In genomic region chr7:16421333-16422099, GRCh38 we compare ENCODE assay signal across 1 cellular context.
TF ChIP-seq lines count a peak whose summit lies in the region.

TSS of gene CRPPA (minus strand) at chr7:16421538. CDS start at chr7:16421322, 216 bp downstream.

TF ChIP-seq in K562, 482 proteins besides CTCF, POLR2A, EP300 and RAD21 (continued from another document and continues in another):
- TF ChIP-seq ARHGAP35 (IDR thresholded peaks at IDR 0.05; ENCODE audit: partially characterized antibody) (no peak), ESRRA (IDR thresholded peaks at IDR 0.05; ENCODE audit: borderline replicate concordance, low read depth) (peak; percentile 48; the same call in 1 of the 2 replicates), KAT2B (IDR thresholded peaks at IDR 0.05; ENCODE audit: low read depth, low read length) (no peak), CHAMP1 (IDR thresholded peaks at IDR 0.05) (0 out of 2 replicates have a peak, but pooled peaks have one; percentile 23), NUFIP1 (IDR thresholded peaks at IDR 0.05; ENCODE audit: partially characterized antibody) (no peak), HLTF (IDR thresholded peaks at IDR 0.05) (no peak), ZMIZ1 (IDR thresholded peaks at IDR 0.05; ENCODE audit: low read depth in 2 of 2, low read length in 2 of 2) (no peak), GABPA (tag; conservative IDR thresholded peaks at IDR 0.05; ENCODE audit: low read depth) (no peak), CREB5 (CRISPR knock-in tag; IDR thresholded peaks at IDR 0.05) (no peak), ZNF324 (CRISPR knock-in tag; IDR thresholded peaks at IDR 0.05) (no peak), GABPB1 (CRISPR knock-in tag; IDR thresholded peaks at IDR 0.05) (no peak), TFAP4 (CRISPR knock-in tag; IDR thresholded peaks at IDR 0.05; ENCODE audit: borderline replicate concordance) (peak; percentile 91), ATF3 (IDR thresholded peaks at IDR 0.05) (no peak), ATF3 (CRISPR knock-in tag; conservative IDR thresholded peaks at IDR 0.05) (no peak), THRA (IDR thresholded peaks at IDR 0.05) (no peak), SMARCB1 (IDR thresholded peaks at IDR 0.05; ENCODE audit: insufficient read length, low read depth) (no peak), HNRNPL (IDR thresholded peaks at IDR 0.05; ENCODE audit: low read depth, low read length) (no peak), HMG20B (CRISPR knock-in tag; IDR thresholded peaks at IDR 0.05) (no peak), HDAC3 (IDR thresholded peaks at IDR 0.05; ENCODE audit: borderline replicate concordance, partially characterized antibody) (no peak), DMBX1 (CRISPR knock-in tag; IDR thresholded peaks at IDR 0.05; ENCODE audit: borderline replicate concordance) (0 out of 2 replicates have a peak, but pooled peaks have one; percentile 7), RFX5 (IDR thresholded peaks at IDR 0.05; ENCODE audit: low read depth, low read length) (no peak), ZBTB9 (CRISPR knock-in tag; IDR thresholded peaks at IDR 0.05) (peak; percentile 20; the same call in 1 of the 2 replicates), HDGF (IDR thresholded peaks at IDR 0.05) (no peak), ZNF212 (CRISPR knock-in tag; IDR thresholded peaks at IDR 0.05) (no peak), VEZF1 (CRISPR knock-in tag; IDR thresholded peaks at IDR 0.05) (no peak), HDAC6 (IDR thresholded peaks at IDR 0.05; ENCODE audit: low read depth, low read length) (no peak), ZKSCAN8 (CRISPR knock-in tag; IDR thresholded peaks at IDR 0.05) (0 out of 2 replicates have a peak, but pooled peaks have one; percentile 59), SNAPC5 (CRISPR knock-in tag; IDR thresholded peaks at IDR 0.05) (no peak), HSF4 (CRISPR knock-in tag; IDR thresholded peaks at IDR 0.05; ENCODE audit: borderline replicate concordance) (no peak), JUND (IDR thresholded peaks at IDR 0.05; ENCODE audit: borderline replicate concordance, low read depth, low read length) (no peak), JUND (tag; IDR thresholded peaks at IDR 0.05; ENCODE audit: borderline replicate concordance, low read depth, low read length) (no peak; the same call in 2 of the 3 replicates), NR0B1 (IDR thresholded peaks at IDR 0.05; ENCODE audit: partially characterized antibody) (no peak), RNF2 (IDR thresholded peaks at IDR 0.05) (peak; percentile 71; the same call in 1 of the 2 replicates), NRF1 (conservative IDR thresholded peaks at IDR 0.05 in 1 of 2, IDR thresholded peaks at IDR 0.05 in 1 of 2) (peak in 1 of 2 experiments; percentile 35; a peak in 2 of 4 replicates), ILF3 (IDR thresholded peaks at IDR 0.05; ENCODE audit: borderline replicate concordance) (no peak), E2F5 (CRISPR knock-in tag; IDR thresholded peaks at IDR 0.05) (no peak; the same call in 1 of the 2 replicates), ZEB2 (IDR thresholded peaks at IDR 0.05) (no peak), MAFF (IDR thresholded peaks at IDR 0.05; ENCODE audit: low read length) (peak; percentile 38; the same call in 1 of the 2 replicates), ZFP36 (IDR thresholded peaks at IDR 0.05; ENCODE audit: low read depth, low read length, partially characterized antibody) (no peak), ZNF445 (CRISPR knock-in tag; IDR thresholded peaks at IDR 0.05; ENCODE audit: low read depth) (no peak), LEF1 (IDR thresholded peaks at IDR 0.05) (0 out of 2 replicates have a peak, but pooled peaks have one; percentile 9), SMARCE1 (IDR thresholded peaks at IDR 0.05) (0 out of 2 replicates have a peak, but pooled peaks have one; percentile 23), HMGN3 (IDR thresholded peaks at IDR 0.05; ENCODE audit: borderline replicate concordance, extremely low read depth, insufficient read length, low read depth, low read length) (no peak), MYBL2 (IDR thresholded peaks at IDR 0.05; ENCODE audit: low read depth) (no peak), MYBL2 (CRISPR knock-in tag; IDR thresholded peaks at IDR 0.05; ENCODE audit: borderline replicate concordance) (no peak)
- TF ChIP-seq, protein P1, sequence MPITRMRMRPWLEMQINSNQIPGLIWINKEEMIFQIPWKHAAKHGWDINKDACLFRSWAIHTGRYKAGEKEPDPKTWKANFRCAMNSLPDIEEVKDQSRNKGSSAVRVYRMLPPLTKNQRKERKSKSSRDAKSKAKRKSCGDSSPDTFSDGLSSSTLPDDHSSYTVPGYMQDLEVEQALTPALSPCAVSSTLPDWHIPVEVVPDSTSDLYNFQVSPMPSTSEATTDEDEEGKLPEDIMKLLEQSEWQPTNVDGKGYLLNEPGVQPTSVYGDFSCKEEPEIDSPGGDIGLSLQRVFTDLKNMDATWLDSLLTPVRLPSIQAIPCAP (CRISPR knock-in tag; IDR thresholded peaks at IDR 0.05; ENCODE audit: borderline replicate concordance): no peak
